20 cellular contexts compared by ENCODE assay signal in genomic region chr16:49112754-49113153, GRCh38.
A peak's percentile ranks its signal among the peaks of the same experiment; 100 is the strongest.
DNase-seq lines count a peak whose midpoint lies in the region; ATAC-seq and TF ChIP-seq lines count a peak whose summit lies in the region.
"Had no signal": no experiment of that assay in that cellular context is flagged by ENCODE, and none has a peak within 500 bp of the region (broad histone marks: within the 10 kb centered on the region; RNA-seq: fewer than 3 reads in every experiment).

No MANE protein-coding gene starts in this region.

- H3K4me3 ChIP-seq in hepatocyte (no peak overlapping the region), MM.1S (ENCODE audit: low read length) (no peak overlapping the region)
- H3K4me3 ChIP-seq: GM23338 had no signal

- H3F3A ChIP-seq in MM.1S (ENCODE audit: insufficient read depth, low read length): no peaks in the 10 kb centered on the region

- H3K4me2 ChIP-seq in hepatocyte: no peak overlapping the region
- no peak overlapping the region for H3K4me2 ChIP-seq in MM.1S (ENCODE audit: low read depth, low read length)
- H3K4me2 ChIP-seq: GM23338 had no signal

- no peaks in the 10 kb centered on the region for H3K4me1 ChIP-seq in hepatocyte (ENCODE audit: insufficient read depth)
- no peaks in the 10 kb centered on the region for H3K4me1 ChIP-seq in MM.1S (ENCODE audit: low read length)

- no peaks in the 10 kb centered on the region for H3K36me3 ChIP-seq in hepatocyte (replicated peaks; ENCODE audit: insufficient read depth, low read depth)
- no peaks in the 10 kb centered on the region for H3K36me3 ChIP-seq in MM.1S (replicated peaks; ENCODE audit: insufficient read depth, low read length)

- WGBS in hepatocyte (ENCODE audit: low lambda C conversion rate, missing lambda C conversion rate): 46% methylated on average over 5 of the region's 5 CpGs

- no peaks in the 10 kb centered on the region for H3K27me3 ChIP-seq in hepatocyte
- no peaks in the 10 kb centered on the region for H3K27me3 ChIP-seq in MM.1S (replicated peaks; ENCODE audit: insufficient read depth, low read length)

- no peak overlapping the region for H2AFZ ChIP-seq in hepatocyte
- H2AFZ ChIP-seq in MM.1S (ENCODE audit: low read length): no peak overlapping the region
- H2AFZ ChIP-seq: GM23338 had no signal

- ATAC-seq in Right ventricle myocardium superior (ENCODE audit: poor library complexity): peak; percentile 96
- ATAC-seq in sciatic nerve: peak; percentile 53
- ATAC-seq in HG03095 (IDR thresholded peaks at IDR 0.05; ENCODE audit: unreplicated experiment): no peak
- no peak for ATAC-seq in HG03571 (IDR thresholded peaks at IDR 0.05; ENCODE audit: unreplicated experiment)
- ATAC-seq: GM23338, HCT116 had no signal

- no peak overlapping the region for H3K27ac ChIP-seq in hepatocyte
- no peak overlapping the region for H3K27ac ChIP-seq in MM.1S (ENCODE audit: low read length)

- no peak for TF ChIP-seq CTCF in hepatocyte (IDR thresholded peaks at IDR 0.05; ENCODE audit: poor library complexity)
- no peak for TF ChIP-seq CTCF in MM.1S (IDR thresholded peaks at IDR 0.05; ENCODE audit: low read length)

- H3K9ac ChIP-seq in MM.1S (ENCODE audit: low read length): no peak overlapping the region

- DNase-seq in Right ventricle myocardium superior (peak; percentile 73), cardiac septum (ENCODE audit: low spot score) (no peak), hepatocyte (ENCODE audit: low spot score) (peak; percentile 30), sciatic nerve (ENCODE audit: low spot score) (no peak), MM.1S (no peak), activated gamma-delta T cell (lab: John Stamatoyannopoulos, UW) (no peak)
- DNase-seq: CD4-positive, alpha-beta T cell; DMS53; EL; NCI-H1105; NCI-H1694; NCI-H2107; NCI-H510A; NCI-H748 treated with DMSO at 0.1 percent for 48 hours; NK-92 treated with Interleukin-12 subunit alpha and Interleukin-12 subunit beta, amount 100 ng/mL, for 24 hours; SHP77 treated with DMSO at 0.1 percent for 48 hours had no signal

- H3K9me2 ChIP-seq in hepatocyte (replicated peaks; ENCODE audit: insufficient read depth): no peaks in the 10 kb centered on the region
- no peaks in the 10 kb centered on the region for H3K9me2 ChIP-seq in MM.1S (replicated peaks; ENCODE audit: insufficient read depth, low read length)

- H3K79me2 ChIP-seq in hepatocyte (no peaks in the 10 kb centered on the region), MM.1S (ENCODE audit: low read length) (no peaks in the 10 kb centered on the region)

- intact Hi-C loops in Right ventricle myocardium superior (cut with DNase I): no loop called here
- intact Hi-C loops in cardiac septum (cut with DNase I): no loop called here
- intact Hi-C loops in sciatic nerve (cut with DNase I): no loop called here

- H4K20me1 ChIP-seq in hepatocyte (ENCODE audit: insufficient read depth, poor library complexity, severe bottlenecking): no peaks in the 10 kb centered on the region
- no peaks in the 10 kb centered on the region for H4K20me1 ChIP-seq in MM.1S (ENCODE audit: insufficient read depth, low read length)

- no peaks in the 10 kb centered on the region for H3K9me3 ChIP-seq in hepatocyte (ENCODE audit: low read depth)
- H3K9me3 ChIP-seq in MM.1S (replicated peaks; ENCODE audit: insufficient read depth, low read length): no peaks in the 10 kb centered on the region

Comparison
In these comparisons a context has a peak if more than half of its experiments do, and no peak if none do; other contexts are left out.
1. DNase-seq: peak in Right ventricle myocardium superior (single experiment) and hepatocyte (single experiment); none in cardiac septum (single experiment), sciatic nerve (single experiment), MM.1S (single experiment) and activated gamma-delta T cell (single experiment).
2. ATAC-seq: peak in Right ventricle myocardium superior (single experiment) and sciatic nerve (single experiment); none in HG03095 (single experiment) and HG03571 (single experiment).